Comparison of ENCODE assay signal across 18 cellular contexts in the genomic region with DNA sequence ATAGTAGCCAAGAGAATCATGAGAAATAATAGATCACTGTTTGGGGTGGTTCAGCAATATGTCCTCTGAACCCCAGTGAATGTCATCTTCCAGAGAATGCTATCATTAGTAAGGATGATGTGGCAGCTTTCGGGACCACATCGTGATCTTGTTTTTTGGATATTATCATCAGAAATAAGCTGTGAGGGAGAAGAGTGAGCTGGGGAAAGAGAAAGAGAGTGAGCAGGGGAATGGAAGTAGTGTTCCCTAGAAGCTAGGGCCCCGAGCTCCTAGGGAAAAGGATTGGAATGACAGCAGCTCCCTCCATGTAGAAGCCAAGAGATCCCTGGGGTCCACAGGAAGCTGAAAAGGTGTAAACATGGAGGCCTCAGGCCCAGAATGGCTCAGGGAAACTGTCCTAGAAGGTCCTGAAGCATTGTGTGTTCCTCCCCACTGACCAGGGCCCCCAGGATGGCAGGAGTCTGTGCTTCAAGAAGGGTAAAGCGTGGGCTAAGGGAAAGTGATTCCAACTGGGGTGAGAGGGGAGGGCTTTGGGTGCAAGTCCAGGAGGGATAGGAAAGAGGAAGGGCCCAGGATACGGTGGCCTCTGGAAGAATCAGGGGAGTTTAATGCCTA. TPM values are rescaled to one million over a fixed set of nuclear protein-coding genes. Genes with fewer than 3 reads are reported as not detected.
DNase-seq lines count a peak whose midpoint lies in the region; ATAC-seq, FAIRE-seq and TF ChIP-seq lines count a peak whose summit lies in the region.
"Had no signal": no experiment of that assay in that cellular context is flagged by ENCODE, and none has a peak within 500 bp of the region (broad histone marks: within the 10 kb centered on the region; RNA-seq: fewer than 3 reads in every experiment).

No MANE protein-coding gene starts in this region.

- H3K4me3 ChIP-seq in CD4-positive, alpha-beta memory T cell (ENCODE audit: low read length in 2 of 2) = no peak overlapping the region
- H3K4me3 ChIP-seq in neutrophil (ENCODE audit: low read depth in 1 of 2, low read length in 1 of 2) (no peak overlapping the region), A673 (ENCODE audit: low read depth, low read length, poor library complexity, severe bottlenecking) (no peak overlapping the region)
- H3K4me3 ChIP-seq: heart right ventricle, pancreas, smooth muscle cell had no signal

- peaks cover 0 to 2% (median 0%) of the 10 kb centered on the region in 8 donors for H3K9me3 Mint-ChIP-seq in CD4-positive, alpha-beta memory T cell
- no peaks in the 10 kb centered on the region for H3K9me3 Mint-ChIP-seq in central memory CD8-positive, alpha-beta T cell
- H3K9me3 Mint-ChIP-seq: mesothelial cell of epicardium; stimulated activated naive CD8-positive, alpha-beta T cell treated with anti-CD3 and anti-CD28 coated beads, Interleukin-15, Interleukin-2, amounts not matched to agents 100 ng/mL and 50 ng/mL, for 24 hours had no signal

- H3K27me3 Mint-ChIP-seq in CD4-positive, alpha-beta memory T cell = no peaks in the 10 kb centered on the region
- H3K27me3 Mint-ChIP-seq in central memory CD8-positive, alpha-beta T cell = no peaks in the 10 kb centered on the region

- no TSS peak for BruUV-seq in A673 (replicated peaks; lab: Mats Ljungman, UMichigan)

- no peak for ATAC-seq in central memory CD8-positive, alpha-beta T cell (replicated peaks; ENCODE audit: extremely low read depth, poor library complexity, severe bottlenecking)
- ATAC-seq in HG03442 (IDR thresholded peaks at IDR 0.05; ENCODE audit: unreplicated experiment) = no peak
- ATAC-seq: heart right ventricle, pancreas had no signal

- intact Hi-C loops in CD4-positive, alpha-beta memory T cell (cut with micrococcal nuclease) = loop anchor here (5.0 kb wide), 1 partner anchor 122 kb away; no protein-coding TSS in a partner anchor
- intact Hi-C loops in A673 (cut with micrococcal nuclease; ENCODE audit: unreplicated experiment) = no loop called here

- TF ChIP-seq POLR2A in GM12891 (IDR thresholded peaks at IDR 0.05; ENCODE audit: low read depth, low read length) = no peak

- no peaks in the 10 kb centered on the region for H3K27me3 ChIP-seq in CD4-positive, alpha-beta memory T cell (ENCODE audit: insufficient read depth, low read length)
- H3K27me3 ChIP-seq in neutrophil = no peaks in the 10 kb centered on the region
- H3K27me3 ChIP-seq in A673 (replicated peaks; ENCODE audit: insufficient read depth, low read depth, low read length, poor library complexity) = no peaks in the 10 kb centered on the region
- H3K27me3 ChIP-seq: BE2C, brain microvascular endothelial cell, heart right ventricle, pancreas had no signal

- H3K36me3 ChIP-seq in CD4-positive, alpha-beta memory T cell (ENCODE audit: insufficient read depth, low read length) = no peaks in the 10 kb centered on the region
- H3K36me3 ChIP-seq in neutrophil (no peaks in the 10 kb centered on the region), A673 (ENCODE audit: insufficient read depth, low read length, poor library complexity, severe bottlenecking) (no peaks in the 10 kb centered on the region)
- H3K36me3 ChIP-seq: BE2C, brain microvascular endothelial cell, heart right ventricle, pancreas had no signal

- H3K4me1 Mint-ChIP-seq in CD4-positive, alpha-beta memory T cell = peaks cover 36 to 58% (median 42%) of the 10 kb centered on the region in 4 donors
- peaks cover 52% of the 10 kb centered on the region for H3K4me1 Mint-ChIP-seq in central memory CD8-positive, alpha-beta T cell

- no peak overlapping the region for H3K27ac ChIP-seq in CD4-positive, alpha-beta memory T cell (ENCODE audit: low read depth, low read length)
- H3K27ac ChIP-seq in neutrophil = peak overlapping the region; percentile 100
- H3K27ac ChIP-seq in A673 (ENCODE audit: low read depth, low read length, poor library complexity, severe bottlenecking) = no peak overlapping the region
- H3K27ac ChIP-seq: brain microvascular endothelial cell, heart right ventricle, pancreas had no signal

- no peaks in the 10 kb centered on the region for H3K9me3 ChIP-seq in CD4-positive, alpha-beta memory T cell (ENCODE audit: control insufficient read depth in 1 of 2, low read length in 2 of 2)
- H3K9me3 ChIP-seq in neutrophil (no peaks in the 10 kb centered on the region), A673 (ENCODE audit: low read depth, low read length, poor library complexity, severe bottlenecking) (no peaks in the 10 kb centered on the region)
- H3K9me3 ChIP-seq: BE2C, heart right ventricle, pancreas had no signal

- CTCF ChIA-PET in CD4-positive, alpha-beta memory T cell (lab: Charles Lee; ENCODE audit: partially characterized antibody) = interaction anchor here (2.2 kb wide), 1 partner anchor 55 kb away, joined by 7 read pairs; no protein-coding TSS in a partner anchor
- CTCF ChIA-PET in A673 (lab: Charles Lee) = no interaction called here

- no peaks in the 10 kb centered on the region for H3K36me3 Mint-ChIP-seq in CD4-positive, alpha-beta memory T cell
- peaks cover 3% of the 10 kb centered on the region for H3K36me3 Mint-ChIP-seq in central memory CD8-positive, alpha-beta T cell (ENCODE audit: insufficient read depth)
- H3K36me3 Mint-ChIP-seq: mesothelial cell of epicardium had no signal

- FAIRE-seq in GM12891 (lab: Jason Lieb, UNC) = no peak
- FAIRE-seq: pancreas had no signal

- POLR2A ChIA-PET in CD4-positive, alpha-beta memory T cell (lab: Charles Lee; ENCODE audit: partially characterized antibody) = interaction anchor here (11.1 kb wide), 1 partner anchor 56 kb away, joined by 242 read pairs; the partner anchor contains the start of gene KLF13
- POLR2A ChIA-PET in A673 (lab: Charles Lee; ENCODE audit: low non-redundant PET) = no interaction called here

- no peak overlapping the region for H3K4me3 Mint-ChIP-seq in CD4-positive, alpha-beta memory T cell
- H3K4me3 Mint-ChIP-seq in central memory CD8-positive, alpha-beta T cell = no peak overlapping the region
- H3K4me3 Mint-ChIP-seq: mesothelial cell of epicardium; stimulated activated naive CD8-positive, alpha-beta T cell treated with anti-CD3 and anti-CD28 coated beads, Interleukin-15, Interleukin-2, amounts not matched to agents 100 ng/mL and 50 ng/mL, for 24 hours had no signal

- H3K4me1 ChIP-seq in CD4-positive, alpha-beta memory T cell (ENCODE audit: insufficient read depth, low read length) = peaks cover 44% of the 10 kb centered on the region
- peaks cover 96% of the 10 kb centered on the region in 2 experiments for H3K4me1 ChIP-seq in neutrophil (ENCODE audit: control insufficient read depth in 1 of 2, insufficient read depth in 1 of 2, low read depth in 1 of 2, low read length in 1 of 2)
- H3K4me1 ChIP-seq in A673 (ENCODE audit: insufficient read depth, low read length, poor library complexity, severe bottlenecking) = no peaks in the 10 kb centered on the region

- peak overlapping the region in 5 of 7 donors; percentile 25 to 81 (median 73) for H3K27ac Mint-ChIP-seq in CD4-positive, alpha-beta memory T cell
- H3K27ac Mint-ChIP-seq in central memory CD8-positive, alpha-beta T cell (ENCODE audit: low read depth) = peak overlapping the region; percentile 6
- H3K27ac Mint-ChIP-seq: mesothelial cell of epicardium; stimulated activated naive CD8-positive, alpha-beta T cell treated with anti-CD3 and anti-CD28 coated beads, Interleukin-15, Interleukin-2, amounts not matched to agents 100 ng/mL and 50 ng/mL, for 24 hours had no signal

- peak; percentile 5 for DNase-seq in AG20443 (ENCODE audit: low spot score)
- no peak for DNase-seq in CD4-positive, alpha-beta memory T cell
- DNase-seq in central memory CD8-positive, alpha-beta T cell (ENCODE audit: low spot score in 2 of 2) = peak in 1 of 2 donors; percentile 2
- DNase-seq in A673 (ENCODE audit: low spot score) = no peak
- DNase-seq in GM12891 (ENCODE audit: insufficient read length, low spot score) = no peak
- DNase-seq in NCI-H748 treated with DMSO at 0.1 percent for 48 hours (lab: John Stamatoyannopoulos, UW) = no peak
- DNase-seq: activated naive CD4-positive, alpha-beta T cell treated with anti-CD3 and anti-CD28 coated beads, Interleukin-2, amount 50 U/mL, for 16 hours; brain microvascular endothelial cell; kidney glomerular epithelial cell; NCI-H345 had no signal

- no peak for TF ChIP-seq CTCF in neutrophil (IDR thresholded peaks at IDR 0.05)
- no peak for TF ChIP-seq CTCF in A673 (conservative IDR thresholded peaks at IDR 0.05; ENCODE audit: low read depth, low read length)

TF ChIP-seq in GM12891, 5 proteins besides CTCF, POLR2A, EP300 and RAD21:
- TF ChIP-seq POLR2AphosphoS5 (IDR thresholded peaks at IDR 0.05; ENCODE audit: low read depth, low read length) (no peak), SPI1 (IDR thresholded peaks at IDR 0.05; ENCODE audit: low read depth, low read length) (no peak), TAF1 (IDR thresholded peaks at IDR 0.05; ENCODE audit: low read depth, low read length) (no peak), PAX5 (IDR thresholded peaks at IDR 0.05; ENCODE audit: insufficient read depth, low read length, severe bottlenecking) (no peak), POU2F2 (IDR thresholded peaks at IDR 0.05; ENCODE audit: low read depth, low read length) (no peak)

RNA-seq across cellular contexts. Expression of gene KLF13, which starts 56.6 kb away (rescaled TPM):
- total RNA-seq in CD4-positive, alpha-beta memory T cell = 100 to 1,000 TPM; 197 to 202 TPM
- polyA plus RNA-seq in CD4-positive, alpha-beta memory T cell = 10 to 100 TPM; 22.0 to 82.2 TPM
- 22.1 and 23.5 TPM in 2 replicates for total RNA-seq in A673 (2021)
- polyA plus RNA-seq in GM12891 (2012; ENCODE audit: low read depth, missing spikeins) = 47.3 TPM
